ENCODE assay signal across 8 cellular contexts in genomic region chr19:530133-531008, GRCh38. TPM values are rescaled to one million over a fixed set of nuclear protein-coding genes. Genes with fewer than 3 reads are reported as not detected.
A peak's percentile ranks its signal among the peaks of the same experiment; 100 is the strongest.
DNase-seq lines count a peak whose midpoint lies in the region; ATAC-seq, FAIRE-seq and TF ChIP-seq lines count a peak whose summit lies in the region.

No MANE protein-coding gene starts in this region.

- CTCF ChIA-PET in Panc1 (lab: Charles Lee), result interaction anchor here (1.2 kb wide), 1 partner anchor 24 kb away, joined by 3 read pairs; no protein-coding TSS in a partner anchor

- no peaks in the 10 kb centered on the region for H3K9me3 ChIP-seq in Panc1 (ENCODE audit: control insufficient read depth, insufficient read depth, low read depth, low read length)

- H3K27ac ChIP-seq in Panc1 (ENCODE audit: low read length) (peak overlapping the region; percentile 71), epithelial cell of prostate (peak overlapping the region; percentile 77)

- no peaks in the 10 kb centered on the region for H3K9me3 Mint-ChIP-seq in osteocyte (ENCODE audit: unreplicated experiment)

- peak overlapping the region; percentile 58 to 74 for H3K4me3 ChIP-seq in Panc1 (ENCODE audit: low read depth in 2 of 2, low read length in 2 of 2)

- no peak for TF ChIP-seq CTCF in Panc1 (IDR thresholded peaks at IDR 0.05)
- no peak for TF ChIP-seq CTCF in osteocyte (IDR thresholded peaks at IDR 0.05)

- H3K4me3 Mint-ChIP-seq in osteocyte (ENCODE audit: unreplicated experiment), result peak overlapping the region; percentile 73

- H3K36me3 ChIP-seq in Panc1 (ENCODE audit: control insufficient read depth, insufficient read depth, low read length), result peaks cover 4% of the 10 kb centered on the region; the same call in 1 of the 2 replicates

- H3K27me3 ChIP-seq in Panc1 (ENCODE audit: control insufficient read depth, insufficient read depth, low read length), result no peaks in the 10 kb centered on the region

- BruUV-seq in Panc1 (replicated peaks; lab: Mats Ljungman, UMichigan), result TSS peak; percentile 93

- H3K36me3 Mint-ChIP-seq in osteocyte (ENCODE audit: unreplicated experiment), result no peaks in the 10 kb centered on the region

- no peak for FAIRE-seq in H54 (lab: Jason Lieb, UNC)

- intact Hi-C loops in Panc1 (cut with micrococcal nuclease; ENCODE audit: unreplicated experiment), result no loop called here

- POLR2A ChIA-PET in Panc1 (lab: Charles Lee), result interaction anchor here (0.6 kb wide), 1 partner anchor 14 kb away, joined by 7 read pairs; no protein-coding TSS in a partner anchor

- peak overlapping the region; percentile 52 for H3K27ac Mint-ChIP-seq in osteocyte (ENCODE audit: unreplicated experiment)

- in situ Hi-C loops in Panc1 (cut with HindIII; ENCODE audit: low pct_unique_long_range_greater_than_20kb, low sequenced_read_pairs), result no loop called here

- H3K4me1 Mint-ChIP-seq in osteocyte (ENCODE audit: unreplicated experiment), result peaks cover 24% of the 10 kb centered on the region

- no peak for ATAC-seq in Panc1

- peaks cover 17% of the 10 kb centered on the region for H3K4me1 ChIP-seq in Panc1 (ENCODE audit: control insufficient read depth, insufficient read depth, low read length)

- no peaks in the 10 kb centered on the region for H3K27me3 Mint-ChIP-seq in osteocyte (ENCODE audit: unreplicated experiment)

- TF ChIP-seq POLR2A in H54 (IDR thresholded peaks at IDR 0.05; ENCODE audit: low read depth, low read length), result no peak

- DNase-seq in COLO668 (lab: John Stamatoyannopoulos, UW; ENCODE audit: unreplicated experiment) (peak; percentile 45), Panc1 (ENCODE audit: low read depth, low spot score) (no peak), epithelial cell of prostate (ENCODE audit: low read depth, low spot score) (no peak), osteocyte (ENCODE audit: extremely low spot score, unreplicated experiment) (no peak), H54 (ENCODE audit: insufficient read length, low spot score) (no peak), NCI-H146 (lab: John Stamatoyannopoulos, UW) (no peak), SKM-1 (lab: John Stamatoyannopoulos, UW; ENCODE audit: unreplicated experiment) (no peak), NCI-H345 treated with DMSO at 0.1 percent for 48 hours (lab: John Stamatoyannopoulos, UW; ENCODE audit: unreplicated experiment) (no peak)

RNA-seq across cellular contexts. Expression of gene CDC34, which starts 1.2 kb away (rescaled TPM):
- total RNA-seq in Panc1 (2021; ENCODE audit: unreplicated experiment) (80.5 TPM), osteocyte (65.3 and 69.0 TPM in 2 replicates)
- 116 TPM for polyA plus RNA-seq in Panc1 (2012; ENCODE audit: insufficient read length)

RNA-seq across cellular contexts. Expression of gene GZMM, which starts 13.5 kb away (rescaled TPM):
- total RNA-seq in Panc1 (2021; ENCODE audit: unreplicated experiment) (0.69 TPM), osteocyte (not detected in 2 replicates)
- 1.4 TPM for polyA plus RNA-seq in Panc1 (2012; ENCODE audit: insufficient read length)

RNA-seq across cellular contexts. Expression of gene TPGS1, which starts 23.1 kb away (rescaled TPM):
- total RNA-seq in Panc1 (2021; ENCODE audit: unreplicated experiment) (17.6 TPM), osteocyte (24.3 and 25.4 TPM in 2 replicates)
- polyA plus RNA-seq in Panc1 (2012; ENCODE audit: insufficient read length), result 19.7 TPM

RNA-seq across cellular contexts. Expression of gene MADCAM1, which starts 34.1 kb away (rescaled TPM):
- total RNA-seq in Panc1 (2021; ENCODE audit: unreplicated experiment) (0.54 TPM), osteocyte (1.1 and 1.3 TPM in 2 replicates)
- polyA plus RNA-seq in Panc1 (2012; ENCODE audit: insufficient read length), result 3.6 TPM

RNA-seq across cellular contexts. Expression of gene BSG, which starts 42.0 kb away (rescaled TPM):
- total RNA-seq in Panc1 (2021; ENCODE audit: unreplicated experiment), result 653 TPM
- polyA plus RNA-seq in Panc1 (2012; ENCODE audit: insufficient read length), result 956 TPM
- 816 and 859 TPM in 2 replicates for total RNA-seq in osteocyte
